In genomic region chr1:230105245-230105753, GRCh38 we compare ENCODE assay signal across 9 cellular contexts. TPM values are rescaled to one million over a fixed set of nuclear protein-coding genes. Genes with fewer than 3 reads are reported as not detected.
DNase-seq lines count a peak whose midpoint lies in the region; ATAC-seq, FAIRE-seq and TF ChIP-seq lines count a peak whose summit lies in the region.
"Had no signal": no experiment of that assay in that cellular context is flagged by ENCODE, and none has a peak within 500 bp of the region (broad histone marks: within the 10 kb centered on the region; RNA-seq: fewer than 3 reads in every experiment).

No MANE protein-coding gene starts in this region.

- H3K4me1 ChIP-seq in DND-41 (ENCODE audit: insufficient read depth, low read length) (peaks cover 100% of the 10 kb centered on the region), PC-3 (ENCODE audit: insufficient read depth, low read length) (peaks cover 70% of the 10 kb centered on the region), H1 (replicated peaks in 1 of 4; ENCODE audit: control insufficient read depth in 3 of 4, insufficient read depth in 4 of 4, low read length in 3 of 4) (peaks cover 3 to 25% (median 17%) of the 10 kb centered on the region in 4 experiments; a peak in 6 of 7 replicates), uterus (peaks cover 9 to 15% of the 10 kb centered on the region in 2 donors)

- H4K20me1 ChIP-seq in DND-41 (ENCODE audit: insufficient read depth, low read length) (peaks cover 51% of the 10 kb centered on the region), PC-3 (ENCODE audit: low read length) (no peaks in the 10 kb centered on the region), H1 (replicated peaks in 1 of 2; ENCODE audit: control insufficient read depth in 1 of 2, insufficient read depth in 2 of 2, low read length in 2 of 2) (peaks cover 4 to 5% of the 10 kb centered on the region in 2 experiments)

- no peak for TF ChIP-seq POLR2A in H1 (IDR thresholded peaks at IDR 0.05; ENCODE audit: control extremely low read depth in 1 of 2, low read depth in 2 of 2, low read length in 2 of 2)
- no peak for TF ChIP-seq POLR2A in uterus (IDR thresholded peaks at IDR 0.05)

- H3K27ac ChIP-seq in DND-41 (ENCODE audit: low read length) (peak overlapping the region; percentile 86), PC-3 (ENCODE audit: low read length) (peak overlapping the region; percentile 95), H1 (ENCODE audit: low read depth, low read length) (no peak overlapping the region), uterus (peak overlapping the region in 1 of 2 donors; percentile 49)
- H3K27ac ChIP-seq: cardiac muscle cell had no signal

- H3K79me1 ChIP-seq in H1 (ENCODE audit: low read depth, low read length), result peaks cover 7% of the 10 kb centered on the region; the same call in 1 of the 2 replicates

- 85% methylated on average over 12 of the region's 12 CpGs; no CpG with 5 or more reads in 1 of the 2 experiments for WGBS in H1 (ENCODE audit: extremely low coverage in 1 of 2, insufficient coverage in 1 of 2, insufficient read length in 1 of 2, insufficient replicate concordance in 2 of 2, low coverage in 1 of 2, low lambda C conversion rate in 2 of 2, missing lambda C conversion rate in 1 of 2), 2 experiments

- no peak for DNase-seq in DND-41
- DNase-seq in PC-3, result no peak
- DNase-seq in H1 (ENCODE audit: low read depth in 1 of 2, low spot score in 2 of 2), result no peak
- DNase-seq in retinal pigment epithelial cell (ENCODE audit: low read depth), result no peak
- no peak for DNase-seq in RPMI8226
- no peak for DNase-seq in uterus
- no peak for DNase-seq in NCI-H1092 treated with DMSO at 0.1 percent for 48 hours (lab: John Stamatoyannopoulos, UW)
- DNase-seq in NCI-H510A treated with DMSO at 0.1 percent for 48 hours (lab: John Stamatoyannopoulos, UW), result no peak

- peak overlapping the region; percentile 61 for H3K4me2 ChIP-seq in DND-41 (ENCODE audit: insufficient read depth, low read length)
- H3K4me2 ChIP-seq in PC-3 (ENCODE audit: low read length), result peak overlapping the region; percentile 87
- H3K4me2 ChIP-seq in H1 (ENCODE audit: insufficient read depth in 1 of 2, low read depth in 2 of 2, low read length in 2 of 2), result no peak overlapping the region

- H4K91ac ChIP-seq in H1 (replicated peaks; ENCODE audit: insufficient read length, low read length), result no peak overlapping the region

- H2BK15ac ChIP-seq in H1 (ENCODE audit: low read length), result no peak overlapping the region

- H2BK12ac ChIP-seq in H1 (ENCODE audit: low read depth, low read length), result 0 out of 2 replicates have a peak overlapping the region, but pooled peaks have one; percentile 2

- H3K23me2 ChIP-seq in H1 (ENCODE audit: low read depth, low read length), result no peaks in the 10 kb centered on the region

- H2AFZ ChIP-seq in DND-41 (ENCODE audit: low read depth, low read length), result no peak overlapping the region
- no peak overlapping the region for H2AFZ ChIP-seq in PC-3 (ENCODE audit: low read length)
- no peak overlapping the region for H2AFZ ChIP-seq in H1 (ENCODE audit: low read length)

- H3K27me3 ChIP-seq in DND-41 (ENCODE audit: insufficient read depth, low read length, poor library complexity), result no peaks in the 10 kb centered on the region
- H3K27me3 ChIP-seq in PC-3 (ENCODE audit: low read length), result no peaks in the 10 kb centered on the region
- H3K27me3 ChIP-seq in H1 (replicated peaks in 1 of 4; ENCODE audit: control insufficient read depth in 3 of 4, extremely low read depth in 1 of 4, insufficient read depth in 3 of 4, low read length in 3 of 4), result no peaks in the 10 kb centered on the region
- no peaks in the 10 kb centered on the region for H3K27me3 ChIP-seq in uterus
- H3K27me3 ChIP-seq: cardiac muscle cell had no signal

- no peak overlapping the region for H4K5ac ChIP-seq in H1 (ENCODE audit: insufficient read length, low read depth, low read length)

- no peak overlapping the region; the same call in 1 of the 2 replicates for H2BK5ac ChIP-seq in H1 (ENCODE audit: low read depth, low read length)

- H3K18ac ChIP-seq in H1 (ENCODE audit: extremely low read depth, low read length), result no peak overlapping the region; the same call in 1 of the 2 replicates

- H3K9ac ChIP-seq in DND-41 (ENCODE audit: low read depth, low read length) (peak overlapping the region; percentile 49), PC-3 (ENCODE audit: low read length) (peak overlapping the region; percentile 85), H1 (replicated peaks in 1 of 4; ENCODE audit: extremely low read depth in 1 of 4, low read depth in 3 of 4, low read length in 3 of 4) (no peak overlapping the region)

- H3K56ac ChIP-seq in H1 (replicated peaks; ENCODE audit: insufficient read length, low read depth, low read length), result no peak overlapping the region

- TF ChIP-seq CTCF in DND-41 (IDR thresholded peaks at IDR 0.05; ENCODE audit: borderline replicate concordance, extremely low read depth, low read length, poor library complexity, severe bottlenecking), result no peak
- no peak for TF ChIP-seq CTCF in PC-3 (conservative IDR thresholded peaks at IDR 0.05; ENCODE audit: low read depth, low read length)
- TF ChIP-seq CTCF in H1 (IDR thresholded peaks at IDR 0.05; ENCODE audit: control extremely low read depth in 1 of 3, insufficient read depth in 1 of 3, low read depth in 1 of 3, low read length in 3 of 3), result no peak
- TF ChIP-seq CTCF in retinal pigment epithelial cell (conservative IDR thresholded peaks at IDR 0.05; ENCODE audit: low read depth, low read length), result no peak
- TF ChIP-seq CTCF in uterus (IDR thresholded peaks at IDR 0.05), result no peak

- no peak for FAIRE-seq in H1 (lab: Jason Lieb, UNC)

- intact Hi-C loops in PC-3 (cut with micrococcal nuclease), result loop anchor here (1.0 to 10.0 kb wide), 3 partner anchors 21 to 200 kb away; no protein-coding TSS in a partner anchor
- intact Hi-C loops in uterus (cut with DNase I; ENCODE audit: low total_unique reads), result no loop called here

- no peak overlapping the region for H2BK20ac ChIP-seq in H1 (ENCODE audit: low read length)

- POLR2A ChIA-PET in PC-3 (lab: Charles Lee; ENCODE audit: unreplicated experiment) (interaction anchor here (0.5 to 1.8 kb wide), 6 partner anchors 13 to 547 kb away, joined by 3 to 13 read pairs (median 4); partner anchors contain the start of gene ABCB10), H1 (lab: Charles Lee; ENCODE audit: partially characterized antibody) (no interaction called here)

- H3K4ac ChIP-seq in H1 (replicated peaks; ENCODE audit: insufficient read length, low read depth, low read length), result no peak overlapping the region

- no peak overlapping the region for H4K8ac ChIP-seq in H1 (ENCODE audit: extremely low read depth, insufficient read depth, low read length)

- H3K14ac ChIP-seq in H1 (ENCODE audit: insufficient read length), result no peak overlapping the region

- CTCF ChIA-PET in PC-3 (lab: Charles Lee), result interaction anchor here (0.5 to 2.1 kb wide), 5 partner anchors 14 to 118 kb away, joined by 3 to 18 read pairs (median 5); no protein-coding TSS in a partner anchor
- CTCF ChIA-PET in H1 (lab: Charles Lee; ENCODE audit: partially characterized antibody), result interaction anchor here (0.9 to 11.3 kb wide), 4 partner anchors 8 to 80 kb away, joined by 3 to 79 read pairs (median 6); no protein-coding TSS in a partner anchor

- H3K36me3 ChIP-seq in DND-41 (ENCODE audit: insufficient read depth, low read length) (peaks cover 50% of the 10 kb centered on the region), PC-3 (ENCODE audit: low read depth, low read length) (0 out of 2 replicates have a peak, but pooled peaks cover 7% of the 10 kb centered on the region), H1 (ENCODE audit: control insufficient read depth in 2 of 4, insufficient read depth in 4 of 4, low read length in 3 of 4) (no peaks in the 10 kb centered on the region), uterus (no peaks in the 10 kb centered on the region)
- H3K36me3 ChIP-seq: cardiac muscle cell had no signal

- H2AK5ac ChIP-seq in H1 (ENCODE audit: low read depth, low read length), result no peak overlapping the region

- no peak for TF ChIP-seq EP300 in H1 (IDR thresholded peaks at IDR 0.05; ENCODE audit: borderline replicate concordance in 1 of 2, low read depth in 2 of 2, low read length in 2 of 2)

- H3K4me3 ChIP-seq in DND-41 (ENCODE audit: low read depth in 1 of 2, low read length in 2 of 2) (peak overlapping the region in 1 of 2 experiments; percentile 42; a peak in 2 of 4 replicates), PC-3 (ENCODE audit: low read length) (peak overlapping the region; percentile 57), H1 (ENCODE audit: extremely low read depth in 1 of 4, insufficient read depth in 2 of 4, low read depth in 3 of 4, low read length in 4 of 4) (no peak overlapping the region), retinal pigment epithelial cell (ENCODE audit: low read length) (peak overlapping the region; percentile 22), uterus (no peak overlapping the region)
- H3K4me3 ChIP-seq: cardiac muscle cell had no signal

- peaks cover 24% of the 10 kb centered on the region for H3F3A ChIP-seq in PC-3 (ENCODE audit: low read length, unreplicated experiment)

- H3K9me2 ChIP-seq in PC-3 (replicated peaks; ENCODE audit: low read length), result no peaks in the 10 kb centered on the region

- H3K79me2 ChIP-seq in DND-41 (ENCODE audit: insufficient read depth, low read length) (peaks cover 96% of the 10 kb centered on the region), PC-3 (ENCODE audit: low read length) (peaks cover 82% of the 10 kb centered on the region), H1 (ENCODE audit: control insufficient read depth in 1 of 2, insufficient read depth in 2 of 2, low read length in 2 of 2) (peaks cover 0 to 74% of the 10 kb centered on the region in 2 experiments; a peak in 2 of 4 replicates)

- ATAC-seq in DND-41 (ENCODE audit: insufficient read depth, low read depth), result no peak
- ATAC-seq in PC-3, result no peak

- H2BK120ac ChIP-seq in H1 (replicated peaks; ENCODE audit: low read depth, low read length), result no peak overlapping the region

- BruUV-seq in PC-3 (replicated peaks; lab: Mats Ljungman, UMichigan), result TSS peak; percentile 71

- no peak overlapping the region for H3K23ac ChIP-seq in H1 (ENCODE audit: insufficient read length)

- H3K9me3 ChIP-seq in DND-41 (ENCODE audit: insufficient read depth, low read length, severe bottlenecking), result no peaks in the 10 kb centered on the region
- H3K9me3 ChIP-seq in PC-3 (ENCODE audit: low read length), result no peaks in the 10 kb centered on the region
- no peaks in the 10 kb centered on the region for H3K9me3 ChIP-seq in H1 (ENCODE audit: insufficient read depth in 2 of 2, low read depth in 1 of 2, low read length in 1 of 2)
- H3K9me3 ChIP-seq in uterus, result no peaks in the 10 kb centered on the region

- TF ChIP-seq RAD21 in H1 (IDR thresholded peaks at IDR 0.05 in 1 of 2, conservative IDR thresholded peaks at IDR 0.05 in 1 of 2; ENCODE audit: low read depth in 2 of 2, low read length in 2 of 2), result no peak

RNA-seq across cellular contexts. Expression of gene GALNT2, which starts 38.3 kb away (rescaled TPM):
- total RNA-seq in PC-3 (2014; rRNA removed) (182 and 193 TPM in 2 replicates), uterus (10 to 100 TPM; 13.6 to 51.6 (median 39.6) TPM)
- 75.3 and 83.7 TPM in 2 replicates for total RNA-seq in H1 (2021; fragmentation: NEBNext Ultra II Directional; extraction: Animal tissue kit (Norgen Biotek cat#: 25700))
- polyA plus RNA-seq in H1 (2011; rRNA removed), result 34.5 and 47.8 TPM in 2 replicates
- polyA plus RNA-seq in H1 (2011; cell fraction: cytosol; rRNA removed), result 40.8 TPM
- polyA plus RNA-seq in H1 (2011; cell fraction: nucleus; rRNA removed), result 65.6 TPM
- polyA plus RNA-seq in H1 (2012, experiment 1 of 2), result 51.1 to 58.7 TPM (median 53.7 TPM) in 4 replicates
- 35.2 TPM for polyA plus RNA-seq in H1 (2012, experiment 2 of 2)
- polyA plus RNA-seq in H1 (2013, experiment 1 of 2), result 90.5 TPM
- polyA plus RNA-seq in H1 (2013, experiment 2 of 2), result 94.8 TPM
- polyA minus RNA-seq in H1 (2011; rRNA and poly(A)+ RNA removed), result 34.8 and 35.8 TPM in 2 replicates
- 32.2 TPM for polyA minus RNA-seq in H1 (2011; cell fraction: cytosol; rRNA and poly(A)+ RNA removed)
- polyA minus RNA-seq in H1 (2011; cell fraction: nucleus; rRNA and poly(A)+ RNA removed), result 36.7 TPM

Comparison
In these comparisons a context has a peak if more than half of its experiments do, and no peak if none do; other contexts are left out.
1. H3K4me2 ChIP-seq: peak in DND-41 (single experiment) and PC-3 (single experiment); none in H1 (0 of 2).
2. H3K4me3 ChIP-seq: peak in PC-3 (single experiment) and retinal pigment epithelial cell (single experiment); none in H1 (0 of 4) and uterus (0 of 2).
3. H3K9ac ChIP-seq: peak in DND-41 (single experiment) and PC-3 (single experiment); none in H1 (0 of 4).